In the genomic region with DNA sequence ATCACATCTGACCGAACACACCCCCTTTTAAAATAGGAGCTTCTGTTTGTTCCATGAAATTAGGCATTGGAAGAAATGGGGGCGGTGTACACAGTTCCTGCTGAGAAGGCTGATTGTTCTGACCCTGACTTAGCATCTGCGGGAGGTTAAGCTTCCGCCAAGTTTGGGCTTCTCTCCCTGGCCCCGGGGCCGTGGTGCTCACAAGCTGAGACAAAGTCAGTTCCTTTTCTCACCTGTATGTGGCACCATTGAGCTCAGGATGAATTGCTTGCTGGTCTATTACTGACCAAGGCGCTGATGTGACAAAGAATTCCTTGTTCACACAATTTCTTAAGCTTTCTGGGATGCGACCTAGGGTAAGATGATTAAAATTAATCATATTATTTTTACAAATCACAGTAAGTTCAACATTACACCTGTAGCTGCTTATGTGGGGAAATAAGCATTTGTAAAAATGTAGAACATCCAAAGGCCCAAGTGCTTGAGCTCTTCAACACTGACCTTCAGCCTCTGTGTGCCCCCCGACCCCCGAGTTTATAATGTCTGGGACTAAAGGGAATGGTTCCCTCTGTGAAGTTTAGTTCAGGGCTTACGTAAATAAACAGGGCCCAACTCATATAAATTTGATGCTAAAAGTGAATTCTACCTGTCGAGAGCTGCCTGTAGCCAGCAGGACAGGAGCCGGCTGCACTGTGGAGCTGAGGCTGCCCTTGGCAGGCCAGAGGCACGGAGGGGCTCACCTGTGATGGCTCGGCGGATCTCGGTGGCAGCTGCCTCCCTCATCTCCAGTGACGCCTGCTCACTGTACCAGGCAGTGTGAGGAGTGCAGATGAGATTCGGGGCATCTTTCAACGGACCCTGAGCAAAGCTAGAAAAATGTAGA, we compare ENCODE assay signal across 8 cellular contexts. TPM values are rescaled to one million over a fixed set of nuclear protein-coding genes. Genes with fewer than 3 reads are reported as not detected.
DNase-seq lines count a peak whose midpoint lies in the region; ATAC-seq and TF ChIP-seq lines count a peak whose summit lies in the region.

No MANE protein-coding gene starts in this region.

- DNase-seq in DMS79 treated with DMSO at 0.1 percent for 48 hours (lab: John Stamatoyannopoulos, UW) (peak; percentile 0), DMS79 (lab: John Stamatoyannopoulos, UW) (no peak), NCI-H2196 treated with DMSO at 0.1 percent for 48 hours (lab: John Stamatoyannopoulos, UW; ENCODE audit: unreplicated experiment) (peak; percentile 6), astrocyte of the spinal cord (ENCODE audit: low read depth, low spot score) (peak; percentile 72), iPS-NIHi11 (ENCODE audit: low spot score) (peak; percentile 49), smooth muscle cell (lab: John Stamatoyannopoulos, UW; ENCODE audit: unreplicated experiment) (no peak), DMS153 (lab: John Stamatoyannopoulos, UW) (no peak)

- peaks cover 4% of the 10 kb centered on the region for H3F3A ChIP-seq in smooth muscle cell (ENCODE audit: low read depth)

- no peak overlapping the region for H3K9ac ChIP-seq in smooth muscle cell (ENCODE audit: low read depth)

- H3K4me3 ChIP-seq in astrocyte of the spinal cord (ENCODE audit: low read depth, low read length) = no peak overlapping the region
- H3K4me3 ChIP-seq in smooth muscle cell = no peak overlapping the region

- H3K4me2 ChIP-seq in smooth muscle cell = no peak overlapping the region

- H3K9me3 ChIP-seq in smooth muscle cell (replicated peaks; ENCODE audit: low read depth) = no peaks in the 10 kb centered on the region

- WGBS in smooth muscle cell (ENCODE audit: low lambda C conversion rate) = 91% methylated on average over 20 of the region's 20 CpGs

- H3K27ac ChIP-seq in smooth muscle cell (ENCODE audit: low read depth) = no peak overlapping the region

- H3K4me1 ChIP-seq in smooth muscle cell (ENCODE audit: low read depth) = no peaks in the 10 kb centered on the region

- peak; percentile 61 for ATAC-seq in GM21723 (IDR thresholded peaks at IDR 0.05; ENCODE audit: unreplicated experiment)

- H2AFZ ChIP-seq in smooth muscle cell (ENCODE audit: low read depth) = no peak overlapping the region

- H3K27me3 ChIP-seq in smooth muscle cell (ENCODE audit: low read depth) = no peaks in the 10 kb centered on the region

- in situ Hi-C loops in astrocyte of the spinal cord (cut with HindIII; ENCODE audit: low sequenced_read_pairs) = no loop called here

- peaks cover 20% of the 10 kb centered on the region for H4K20me1 ChIP-seq in smooth muscle cell (ENCODE audit: low read depth)

- TF ChIP-seq CTCF in astrocyte of the spinal cord (IDR thresholded peaks at IDR 0.05; ENCODE audit: low read depth, low read length) (peak; percentile 56), smooth muscle cell (IDR thresholded peaks at IDR 0.05; ENCODE audit: borderline replicate concordance, insufficient read depth, poor library complexity, severe bottlenecking) (peak; percentile 45)

- H3K36me3 ChIP-seq in smooth muscle cell (ENCODE audit: low read depth) = no peaks in the 10 kb centered on the region

- H3K79me2 ChIP-seq in smooth muscle cell (ENCODE audit: low read depth) = no peaks in the 10 kb centered on the region

RNA-seq across cellular contexts. Expression of gene ZRANB1, which starts 50.8 kb away (rescaled TPM):
- total RNA-seq in smooth muscle cell = 24.1 and 30.2 TPM in 2 replicates
- polyA plus RNA-seq in smooth muscle cell = 7.5 and 8.2 TPM in 2 replicates

Comparison
In these comparisons a context has a peak if more than half of its experiments do, and no peak if none do; other contexts are left out.
1. DNase-seq: peak in DMS79 treated with DMSO at 0.1 percent for 48 hours (single experiment), NCI-H2196 treated with DMSO at 0.1 percent for 48 hours (single experiment), astrocyte of the spinal cord (single experiment) and iPS-NIHi11 (single experiment); none in DMS79 (single experiment), smooth muscle cell (single experiment) and DMS153 (single experiment).